Comparison of ENCODE assay signal across 27 cellular contexts in genomic region chr3:64546856-64547255, GRCh38.
DNase-seq lines count a peak whose midpoint lies in the region; ATAC-seq, FAIRE-seq and TF ChIP-seq lines count a peak whose summit lies in the region.
"Had no signal": no experiment of that assay in that cellular context is flagged by ENCODE, and none has a peak within 500 bp of the region (broad histone marks: within the 10 kb centered on the region; RNA-seq: fewer than 3 reads in every experiment).

No MANE protein-coding gene starts in this region.

- H3K4me1 ChIP-seq in GM23338 (ENCODE audit: insufficient read depth) (no peaks in the 10 kb centered on the region), endodermal cell (ENCODE audit: control insufficient read depth, insufficient read depth, low read length) (no peaks in the 10 kb centered on the region), muscle layer of colon (ENCODE audit: insufficient read depth, low read length) (peaks cover 44% of the 10 kb centered on the region), rectal smooth muscle tissue (ENCODE audit: control insufficient read depth, insufficient read depth, low read length) (peaks cover 32% of the 10 kb centered on the region)
- H3K4me1 ChIP-seq: SJCRH30 had no signal

- H3K4me1 Mint-ChIP-seq in GM23338 = no peaks in the 10 kb centered on the region; the same call in none of the 3 replicates
- peaks cover 10% of the 10 kb centered on the region for H3K4me1 Mint-ChIP-seq in endodermal cell

- no peak for TF ChIP-seq POLR2A in erythroblast (IDR thresholded peaks at IDR 0.05; ENCODE audit: low read length)

- H3K9me3 Mint-ChIP-seq in GM23338 (no peaks in the 10 kb centered on the region; the same call in 1 of the 3 replicates), endodermal cell (no peaks in the 10 kb centered on the region)

- no peak for FAIRE-seq in GM19239 (lab: Jason Lieb, UNC)
- FAIRE-seq: HepG2, K562 had no signal

- 0 out of 2 replicates have a peak overlapping the region, but pooled peaks have one; percentile 23 for H2AFZ ChIP-seq in GM23338

- WGBS in endodermal cell (ENCODE audit: insufficient coverage in 1 of 2, insufficient read length in 1 of 2), 2 experiments = 88 to 96% methylated on average over 4 to 8 of the region's 8 CpGs

- no peak for DNase-seq in GM23338 (ENCODE audit: low spot score)
- DNase-seq in endodermal cell = no peak
- DNase-seq in GM19239 (ENCODE audit: insufficient read length, low spot score) = no peak
- no peak for DNase-seq in erythroblast (lab: John Stamatoyannopoulos, UW)
- DNase-seq in SHP77 treated with DMSO at 0.1 percent for 48 hours (lab: John Stamatoyannopoulos, UW) = no peak
- DNase-seq: 8988T; ACHN; DMS153; Kasumi-1; NCI-H1092 treated with DMSO at 0.1 percent for 48 hours; NCI-H1436; NCI-H187; NCI-H2081 treated with DMSO at 0.1 percent for 48 hours; NCI-H2171; NCI-H524; NCI-H774; NK-92 treated with Interleukin-12 subunit alpha and Interleukin-12 subunit beta, amount 100 ng/mL, for 24 hours; PC-3; SJCRH30 had no signal

- H3K27ac Mint-ChIP-seq in GM23338 (no peak overlapping the region), endodermal cell (no peak overlapping the region)

- H3F3A ChIP-seq in GM23338 (replicated peaks; ENCODE audit: low read depth) = no peaks in the 10 kb centered on the region

- H3K9me3 ChIP-seq in endodermal cell (ENCODE audit: control insufficient read depth, low read length) = no peaks in the 10 kb centered on the region
- H3K9me3 ChIP-seq in muscle layer of colon (ENCODE audit: low read length) = no peaks in the 10 kb centered on the region
- H3K9me3 ChIP-seq: SJCRH30 had no signal

- no peak overlapping the region for H3K4me3 ChIP-seq in GM23338
- H3K4me3 ChIP-seq in endodermal cell (ENCODE audit: low read length) = no peak overlapping the region
- no peak overlapping the region for H3K4me3 ChIP-seq in muscle layer of colon (ENCODE audit: low read depth in 1 of 2, low read length in 2 of 2)
- H3K4me3 ChIP-seq in rectal smooth muscle tissue (ENCODE audit: low read length) = no peak overlapping the region
- H3K4me3 ChIP-seq: K562, SJCRH30 had no signal

- H3K27me3 ChIP-seq in GM23338 (ENCODE audit: insufficient read depth) (no peaks in the 10 kb centered on the region), endodermal cell (ENCODE audit: control insufficient read depth, insufficient read depth, low read length, poor library complexity, severe bottlenecking) (no peaks in the 10 kb centered on the region), muscle layer of colon (ENCODE audit: control insufficient read depth in 1 of 2, insufficient read depth in 2 of 2, low read length in 2 of 2) (no peaks in the 10 kb centered on the region), rectal smooth muscle tissue (ENCODE audit: control insufficient read depth, insufficient read depth, low read length) (no peaks in the 10 kb centered on the region)
- H3K27me3 ChIP-seq: SJCRH30 had no signal

- H3K4me2 ChIP-seq in GM23338 = no peak overlapping the region

- no peak for TF ChIP-seq CTCF in GM23338 (conservative IDR thresholded peaks at IDR 0.05; ENCODE audit: low read depth in 2 of 2)
- no peak for TF ChIP-seq CTCF in endodermal cell (conservative IDR thresholded peaks at IDR 0.05)

- H3K27ac ChIP-seq in GM23338 (ENCODE audit: low read depth) (no peak overlapping the region), endodermal cell (ENCODE audit: low read depth, low read length) (peak overlapping the region; percentile 21), muscle layer of colon (ENCODE audit: low read depth, low read length) (peak overlapping the region; percentile 79), rectal smooth muscle tissue (ENCODE audit: low read depth, low read length) (peak overlapping the region; percentile 80)
- H3K27ac ChIP-seq: HL-60, SJCRH30 had no signal

- no peak for ATAC-seq in GM23338
- ATAC-seq in GM21723 (IDR thresholded peaks at IDR 0.05; ENCODE audit: unreplicated experiment) = no peak
- ATAC-seq: HCT116, HepG2, K562, PC-3, SK-N-SH treated with all-trans-retinoic acid at 6 μM for 48 hours had no signal

- H3K4me3 Mint-ChIP-seq in GM23338 (no peak overlapping the region), endodermal cell (no peak overlapping the region)

- H3K36me3 ChIP-seq in GM23338 (ENCODE audit: insufficient read depth) = no peaks in the 10 kb centered on the region
- peaks cover 8% of the 10 kb centered on the region for H3K36me3 ChIP-seq in endodermal cell (ENCODE audit: control insufficient read depth, insufficient read depth, low read length)
- H3K36me3 ChIP-seq in muscle layer of colon (ENCODE audit: insufficient read depth, low read length) = peaks cover 1% of the 10 kb centered on the region
- no peaks in the 10 kb centered on the region for H3K36me3 ChIP-seq in rectal smooth muscle tissue (ENCODE audit: control insufficient read depth, insufficient read depth, low read length)
- H3K36me3 ChIP-seq: SJCRH30 had no signal

- H3K27me3 Mint-ChIP-seq in GM23338 (ENCODE audit: insufficient read depth, low read depth, poor library complexity) = peaks cover 4% of the 10 kb centered on the region
- peaks cover 2% of the 10 kb centered on the region for H3K27me3 Mint-ChIP-seq in endodermal cell (ENCODE audit: insufficient read depth)

- H4K20me1 ChIP-seq in GM23338 (replicated peaks; ENCODE audit: insufficient read depth) = no peaks in the 10 kb centered on the region

- H3K9ac ChIP-seq in endodermal cell (ENCODE audit: extremely low read depth, low read length, poor library complexity, severe bottlenecking) (no peak overlapping the region), muscle layer of colon (ENCODE audit: low read length) (no peak overlapping the region), rectal smooth muscle tissue (ENCODE audit: low read length) (no peak overlapping the region)

- H3K9me2 ChIP-seq in GM23338 (ENCODE audit: insufficient read depth) = no peaks in the 10 kb centered on the region

- H3K36me3 Mint-ChIP-seq in GM23338 (ENCODE audit: low read depth) (no peaks in the 10 kb centered on the region), endodermal cell (ENCODE audit: low read depth) (peaks cover 6% of the 10 kb centered on the region)

- no peaks in the 10 kb centered on the region for H3K79me2 ChIP-seq in GM23338 (replicated peaks; ENCODE audit: insufficient read depth)

TF ChIP-seq in GM23338, 12 proteins besides CTCF, POLR2A, EP300 and RAD21 (continues in another document):
- TF ChIP-seq ETS1 (IDR thresholded peaks at IDR 0.05) (no peak), EZH2phosphoT487 (IDR thresholded peaks at IDR 0.05; ENCODE audit: unreplicated experiment) (no peak), ZNF331 (CRISPR knock-in tag; IDR thresholded peaks at IDR 0.05; ENCODE audit: low read depth) (no peak), STAT1 (IDR thresholded peaks at IDR 0.05; ENCODE audit: unreplicated experiment) (no peak)
